Comparison of ENCODE assay signal across 29 cellular contexts in genomic region chr1:89666640-89667039, GRCh38. TPM values are rescaled to one million over a fixed set of nuclear protein-coding genes. Genes with fewer than 3 reads are reported as not detected.
DNase-seq lines count a peak whose midpoint lies in the region; ATAC-seq and TF ChIP-seq lines count a peak whose summit lies in the region.
"Had no signal": no experiment of that assay in that cellular context is flagged by ENCODE, and none has a peak within 500 bp of the region (broad histone marks: within the 10 kb centered on the region; RNA-seq: fewer than 3 reads in every experiment).

No MANE protein-coding gene starts in this region.

- intact Hi-C loops in CD8-positive, alpha-beta T cell (cut with DNase I, micrococcal nuclease), result loop anchor here (1.0 to 5.0 kb wide), 2 partner anchors 7 to 34 kb away; partner anchors contain the start of gene LRRC8C (in 2 of the 2)
- intact Hi-C loops in activated T-helper 2 cell treated with anti-CD3 and anti-CD28 coated beads, Interferon-gamma antibody, Interleukin-2, Interleukin-4, amounts not matched to agents 10 μg/mL and 5 μg/mL and 100 μg/mL, durations not matched to agents 14 hours and 24 hours and 36 hours (cut with micrococcal nuclease), result no loop called here

- H3K9me3 ChIP-seq in CD8-positive, alpha-beta T cell (ENCODE audit: low read length), result no peaks in the 10 kb centered on the region
- H3K9me3 ChIP-seq: Caco-2, psoas muscle had no signal

- peaks cover 2 to 4% of the 10 kb centered on the region in 2 donors for H3K9me3 Mint-ChIP-seq in activated T-cell treated with anti-CD3 and anti-CD28 coated beads, Interleukin-2, amount 50 U/mL, for 72 hours
- no peaks in the 10 kb centered on the region for H3K9me3 Mint-ChIP-seq in CD8-positive, alpha-beta T cell
- peaks cover 21% of the 10 kb centered on the region for H3K9me3 Mint-ChIP-seq in activated T-helper 2 cell treated with anti-CD3 and anti-CD28 coated beads, Interferon-gamma antibody, Interleukin-2, Interleukin-4, amounts not matched to agents 10 μg/mL and 5 μg/mL and 100 μg/mL, durations not matched to agents 14 hours and 24 hours and 36 hours
- peaks cover 1% of the 10 kb centered on the region for H3K9me3 Mint-ChIP-seq in neural crest cell

- peaks cover 14 to 27% of the 10 kb centered on the region in 2 donors for H3K36me3 Mint-ChIP-seq in activated T-cell treated with anti-CD3 and anti-CD28 coated beads, Interleukin-2, amount 50 U/mL, for 72 hours (ENCODE audit: insufficient read depth in 2 of 2)
- H3K36me3 Mint-ChIP-seq in CD8-positive, alpha-beta T cell, result peaks cover 45% of the 10 kb centered on the region
- H3K36me3 Mint-ChIP-seq in activated T-helper 2 cell treated with anti-CD3 and anti-CD28 coated beads, Interferon-gamma antibody, Interleukin-2, Interleukin-4, amounts not matched to agents 10 μg/mL and 5 μg/mL and 100 μg/mL, durations not matched to agents 14 hours and 24 hours and 36 hours (ENCODE audit: low read depth), result peaks cover 71% of the 10 kb centered on the region
- peaks cover 10% of the 10 kb centered on the region for H3K36me3 Mint-ChIP-seq in neural crest cell (ENCODE audit: low read depth)
- H3K36me3 Mint-ChIP-seq: mesothelial cell of epicardium had no signal

- H3K4me1 ChIP-seq in CD8-positive, alpha-beta T cell (ENCODE audit: insufficient read depth, low read length), result peaks cover 61% of the 10 kb centered on the region
- H3K4me1 ChIP-seq: Caco-2, HAP-1, psoas muscle had no signal

- peaks cover 87% of the 10 kb centered on the region for H3K4me1 Mint-ChIP-seq in activated T-cell treated with anti-CD3 and anti-CD28 coated beads, Interleukin-2, amount 50 U/mL, for 72 hours (ENCODE audit: low read depth)
- peaks cover 80% of the 10 kb centered on the region for H3K4me1 Mint-ChIP-seq in CD8-positive, alpha-beta T cell (ENCODE audit: low read depth)
- H3K4me1 Mint-ChIP-seq in activated T-helper 2 cell treated with anti-CD3 and anti-CD28 coated beads, Interferon-gamma antibody, Interleukin-2, Interleukin-4, amounts not matched to agents 10 μg/mL and 5 μg/mL and 100 μg/mL, durations not matched to agents 14 hours and 24 hours and 36 hours (ENCODE audit: low read depth), result peaks cover 78% of the 10 kb centered on the region
- H3K4me1 Mint-ChIP-seq in neural crest cell, result no peaks in the 10 kb centered on the region
- H3K4me1 Mint-ChIP-seq: mesothelial cell of epicardium had no signal

- CTCF ChIA-PET in CD8-positive, alpha-beta T cell (lab: Charles Lee), result no interaction called here

- no peak for TF ChIP-seq CTCF in CD8-positive, alpha-beta T cell (IDR thresholded peaks at IDR 0.05)
- no peak for TF ChIP-seq CTCF in neural crest cell (conservative IDR thresholded peaks at IDR 0.05)

- H3K27me3 Mint-ChIP-seq in activated T-cell treated with anti-CD3 and anti-CD28 coated beads, Interleukin-2, amount 50 U/mL, for 72 hours (ENCODE audit: low read depth), result no peaks in the 10 kb centered on the region
- no peaks in the 10 kb centered on the region for H3K27me3 Mint-ChIP-seq in CD8-positive, alpha-beta T cell (ENCODE audit: low read depth)
- H3K27me3 Mint-ChIP-seq in activated T-helper 2 cell treated with anti-CD3 and anti-CD28 coated beads, Interferon-gamma antibody, Interleukin-2, Interleukin-4, amounts not matched to agents 10 μg/mL and 5 μg/mL and 100 μg/mL, durations not matched to agents 14 hours and 24 hours and 36 hours (ENCODE audit: low read depth), result no peaks in the 10 kb centered on the region
- no peaks in the 10 kb centered on the region for H3K27me3 Mint-ChIP-seq in neural crest cell (ENCODE audit: low read depth)
- H3K27me3 Mint-ChIP-seq: B cell, brain had no signal

- peaks cover 3% of the 10 kb centered on the region for H3K36me3 ChIP-seq in CD8-positive, alpha-beta T cell (ENCODE audit: insufficient read depth, low read length)
- H3K36me3 ChIP-seq: HAP-1, heart right ventricle, tibial nerve had no signal

- no peaks in the 10 kb centered on the region for H3K27me3 ChIP-seq in CD8-positive, alpha-beta T cell (ENCODE audit: insufficient read depth, low read length)
- H3K27me3 ChIP-seq: heart right ventricle, tibial nerve had no signal

- H3K4me3 Mint-ChIP-seq in activated T-cell treated with anti-CD3 and anti-CD28 coated beads, Interleukin-2, amount 50 U/mL, for 72 hours, result peak overlapping the region in 1 of 2 donors; percentile 36
- no peak overlapping the region for H3K4me3 Mint-ChIP-seq in CD8-positive, alpha-beta T cell
- H3K4me3 Mint-ChIP-seq in activated T-helper 2 cell treated with anti-CD3 and anti-CD28 coated beads, Interferon-gamma antibody, Interleukin-2, Interleukin-4, amounts not matched to agents 10 μg/mL and 5 μg/mL and 100 μg/mL, durations not matched to agents 14 hours and 24 hours and 36 hours (ENCODE audit: low read depth), result no peak overlapping the region
- no peak overlapping the region for H3K4me3 Mint-ChIP-seq in neural crest cell
- H3K4me3 Mint-ChIP-seq: B cell; brain; mesothelial cell of epicardium; T-helper 1 cell treated with Interleukin-12 subunit alpha and Interleukin-12 subunit beta and Interleukin-4 antibody, amounts not matched to agents 30 μg/mL and 1 μg/mL, for 36 hours had no signal

- DNase-seq in activated T-cell treated with anti-CD3 and anti-CD28 coated beads, Interleukin-2, amount 50 U/mL, for 72 hours, result no peak
- no peak for DNase-seq in activated T-cell treated with anti-CD3 and anti-CD28 coated beads, Interleukin-2, amount 50 U/mL, for 1 hour
- DNase-seq in CD8-positive, alpha-beta T cell, result no peak
- no peak for DNase-seq in activated T-helper 2 cell treated with anti-CD3 and anti-CD28 coated beads, Interferon-gamma antibody, Interleukin-2, Interleukin-4, amounts not matched to agents 10 μg/mL and 5 μg/mL and 100 μg/mL, durations not matched to agents 14 hours and 24 hours and 36 hours (ENCODE audit: low spot score)
- DNase-seq in neural crest cell (ENCODE audit: low read depth, low spot score), result no peak
- DNase-seq in stimulated activated CD4-positive, alpha-beta T cell treated with anti-CD3 and anti-CD28 coated beads, Interleukin-4, amount 100 ng/mL, for 1 hour, result no peak
- DNase-seq: ACHN; activated effector memory CD4-positive, alpha-beta T cell treated with Interleukin-2 at 50 U/mL for 16 hours; amniotic stem cell; Caco-2; cerebellar nuclear complex; heart right ventricle; MM.1S; NCI-H1417; NCI-H2029 treated with DMSO at 0.1 percent for 48 hours; NCI-H2227 treated with DMSO at 0.1 percent for 48 hours; NCI-H526; occipital lobe; OCI-M1; psoas muscle had no signal

- no peak overlapping the region for H3K4me3 ChIP-seq in CD8-positive, alpha-beta T cell (ENCODE audit: low read depth, low read length)
- H3K4me3 ChIP-seq: HAP-1, heart right ventricle, psoas muscle, SK-N-MC, tibial nerve had no signal

- H3K27ac ChIP-seq in CD8-positive, alpha-beta T cell (ENCODE audit: low read depth, low read length), result no peak overlapping the region
- H3K27ac ChIP-seq: psoas muscle, SK-N-MC, tibial nerve had no signal

- POLR2A ChIA-PET in CD8-positive, alpha-beta T cell (lab: Charles Lee), result interaction anchor here (1.1 kb wide), 2 partner anchors 31 to 58 kb away, joined by 3 to 4 read pairs; no protein-coding TSS in a partner anchor

- peak overlapping the region; percentile 85 for H3K27ac Mint-ChIP-seq in activated T-cell treated with anti-CD3 and anti-CD28 coated beads, Interleukin-2, amount 50 U/mL, for 72 hours
- H3K27ac Mint-ChIP-seq in CD8-positive, alpha-beta T cell, result peak overlapping the region; percentile 75
- H3K27ac Mint-ChIP-seq in activated T-helper 2 cell treated with anti-CD3 and anti-CD28 coated beads, Interferon-gamma antibody, Interleukin-2, Interleukin-4, amounts not matched to agents 10 μg/mL and 5 μg/mL and 100 μg/mL, durations not matched to agents 14 hours and 24 hours and 36 hours, result peak overlapping the region; percentile 50
- peak overlapping the region; percentile 76 for H3K27ac Mint-ChIP-seq in neural crest cell (ENCODE audit: unreplicated experiment)
- H3K27ac Mint-ChIP-seq: B cell; brain; mesothelial cell of epicardium; T-helper 1 cell treated with Interleukin-12 subunit alpha and Interleukin-12 subunit beta and Interleukin-4 antibody, amounts not matched to agents 30 μg/mL and 1 μg/mL, for 36 hours had no signal

- ATAC-seq in activated T-cell treated with anti-CD3 and anti-CD28 coated beads, Interleukin-2, amount 50 U/mL, for 72 hours (replicated peaks in 1 of 2), result peak; percentile 63 to 68
- no peak for ATAC-seq in CD8-positive, alpha-beta T cell
- no peak for ATAC-seq in GM19324 (IDR thresholded peaks at IDR 0.05; ENCODE audit: low FRiP score, unreplicated experiment)
- ATAC-seq: heart right ventricle, psoas muscle, sciatic nerve had no signal

RNA-seq across cellular contexts. Expression of gene LRRC8C, which starts 33.7 kb away (rescaled TPM):
- total RNA-seq in activated T-cell treated with anti-CD3 and anti-CD28 coated beads, Interleukin-2, amount 50 U/mL, for 72 hours, result 10 to 100 TPM; 33.1 to 36.7 TPM
- 10 to 100 TPM; 24.0 to 26.7 TPM for total RNA-seq in CD8-positive, alpha-beta T cell
- 56.1 and 56.5 TPM in 2 replicates for total RNA-seq in activated T-helper 2 cell treated with anti-CD3 and anti-CD28 coated beads, Interferon-gamma antibody, Interleukin-2, Interleukin-4, amounts not matched to agents 10 μg/mL and 5 μg/mL and 100 μg/mL, durations not matched to agents 14 hours and 24 hours and 36 hours
- total RNA-seq in neural crest cell, result 4.5 and 4.6 TPM in 2 replicates

Comparison
In these comparisons a context has a peak if more than half of its experiments do, and no peak if none do; other contexts are left out.
1. ATAC-seq: peak in activated T-cell treated with anti-CD3 and anti-CD28 coated beads, Interleukin-2, amount 50 U/mL, for 72 hours (2 of 2); none in CD8-positive, alpha-beta T cell (single experiment) and GM19324 (single experiment).
2. Peak in every context shown above with its lines, with median percentiles within 50 percentile points of each other: H3K27ac Mint-ChIP-seq.